Comparison of ENCODE assay signal across 10 cellular contexts in genomic region chr1:8371372-8371991, GRCh38. TPM values are rescaled to one million over a fixed set of nuclear protein-coding genes. Genes with fewer than 3 reads are reported as not detected.
DNase-seq lines count a peak whose midpoint lies in the region; ATAC-seq, FAIRE-seq and TF ChIP-seq lines count a peak whose summit lies in the region.
"Had no signal": no experiment of that assay in that cellular context is flagged by ENCODE, and none has a peak within 500 bp of the region (broad histone marks: within the 10 kb centered on the region; RNA-seq: fewer than 3 reads in every experiment).

No MANE protein-coding gene starts in this region.

- 76 to 79% methylated on average over 9 of the region's 9 CpGs for WGBS in esophagus, 2 donors

- no peak for FAIRE-seq in D721Med (lab: Jason Lieb, UNC)

- ATAC-seq in upper lobe of right lung (no peak), HG03097 (IDR thresholded peaks at IDR 0.05; ENCODE audit: low FRiP score, unreplicated experiment) (no peak), HG03469 (IDR thresholded peaks at IDR 0.05; ENCODE audit: unreplicated experiment) (no peak)

- peaks cover 20% of the 10 kb centered on the region for H3K79me2 ChIP-seq in neural cell (replicated peaks; ENCODE audit: insufficient read depth, low read length)

- peaks cover 0 to 2% of the 10 kb centered on the region in 2 donors for H3K36me3 ChIP-seq in esophagus (ENCODE audit: control insufficient read depth in 2 of 2, insufficient read depth in 2 of 2, low read length in 1 of 2)
- no peaks in the 10 kb centered on the region for H3K36me3 ChIP-seq in neural cell (ENCODE audit: insufficient read depth, low read length)
- peaks cover 11% of the 10 kb centered on the region for H3K36me3 ChIP-seq in upper lobe of right lung

- peaks cover 65% of the 10 kb centered on the region for H3K36me3 Mint-ChIP-seq in activated T-cell treated with anti-CD3 and anti-CD28 coated beads, Interleukin-2, amount 50 U/mL, for 24 hours (ENCODE audit: low read depth)

- peak overlapping the region; percentile 50 for H3K27ac Mint-ChIP-seq in activated T-cell treated with anti-CD3 and anti-CD28 coated beads, Interleukin-2, amount 50 U/mL, for 24 hours

- intact Hi-C loops in upper lobe of right lung (cut with DNase I) = no loop called here

- H3F3A ChIP-seq in neural cell (ENCODE audit: insufficient read depth, low read length, poor library complexity, severe bottlenecking) = no peaks in the 10 kb centered on the region

- no peak overlapping the region for H3K4me2 ChIP-seq in neural cell (ENCODE audit: low read length)

- peaks cover 67% of the 10 kb centered on the region for H3K4me1 Mint-ChIP-seq in activated T-cell treated with anti-CD3 and anti-CD28 coated beads, Interleukin-2, amount 50 U/mL, for 24 hours (ENCODE audit: low read depth)

- H4K20me1 ChIP-seq in neural cell (ENCODE audit: insufficient read depth) = no peaks in the 10 kb centered on the region

- TF ChIP-seq CTCF in neural cell (IDR thresholded peaks at IDR 0.05; ENCODE audit: poor library complexity, severe bottlenecking) (no peak), upper lobe of right lung (IDR thresholded peaks at IDR 0.05) (no peak), D721Med (IDR thresholded peaks at IDR 0.05; ENCODE audit: insufficient read depth, missing control alignments) (no peak)

- H3K4me1 ChIP-seq in esophagus (ENCODE audit: control insufficient read depth in 2 of 2, insufficient read depth in 2 of 2, low read length in 1 of 2) (peaks cover 4 to 8% of the 10 kb centered on the region in 2 donors), upper lobe of right lung (peaks cover 62% of the 10 kb centered on the region)

- no peak overlapping the region for H3K4me3 Mint-ChIP-seq in activated T-cell treated with anti-CD3 and anti-CD28 coated beads, Interleukin-2, amount 50 U/mL, for 24 hours

- no peak overlapping the region for H2AFZ ChIP-seq in neural cell (ENCODE audit: low read depth, low read length)

- H3K9me2 ChIP-seq in neural cell (ENCODE audit: insufficient read depth, low read length) = no peaks in the 10 kb centered on the region

- peak overlapping the region; percentile 30 to 80 for H3K27ac ChIP-seq in esophagus (ENCODE audit: low read depth in 2 of 2, low read length in 1 of 2)
- peak overlapping the region; percentile 71 for H3K27ac ChIP-seq in neural cell (ENCODE audit: low read length)
- peak overlapping the region; percentile 27 for H3K27ac ChIP-seq in upper lobe of right lung

- H3K27me3 Mint-ChIP-seq in activated T-cell treated with anti-CD3 and anti-CD28 coated beads, Interleukin-2, amount 50 U/mL, for 24 hours = no peaks in the 10 kb centered on the region

- H3K9ac ChIP-seq in neural cell (ENCODE audit: low read length) = peak overlapping the region; percentile 52

- no peaks in the 10 kb centered on the region for H3K27me3 ChIP-seq in esophagus (ENCODE audit: control insufficient read depth in 1 of 2, insufficient read depth in 2 of 2, low read length in 2 of 2)
- H3K27me3 ChIP-seq in neural cell (ENCODE audit: insufficient read depth, low read depth, low read length) = no peaks in the 10 kb centered on the region
- no peaks in the 10 kb centered on the region for H3K27me3 ChIP-seq in upper lobe of right lung

- no peaks in the 10 kb centered on the region for H3K9me3 Mint-ChIP-seq in activated T-cell treated with anti-CD3 and anti-CD28 coated beads, Interleukin-2, amount 50 U/mL, for 24 hours

- no peak overlapping the region for H3K4me3 ChIP-seq in esophagus (ENCODE audit: low read depth in 1 of 2, low read length in 2 of 2)
- H3K4me3 ChIP-seq in neural cell (ENCODE audit: low read length) = peak overlapping the region; percentile 51
- H3K4me3 ChIP-seq in upper lobe of right lung = no peak overlapping the region

- no peak for TF ChIP-seq RAD21 in neural cell (conservative IDR thresholded peaks at IDR 0.05)

- H3K9me3 ChIP-seq in esophagus (ENCODE audit: control insufficient read depth in 2 of 2, insufficient read depth in 1 of 2, low read depth in 1 of 2, low read length in 1 of 2) (no peaks in the 10 kb centered on the region), neural cell (ENCODE audit: low read length) (no peaks in the 10 kb centered on the region), upper lobe of right lung (no peaks in the 10 kb centered on the region)

- DNase-seq in activated T-cell treated with anti-CD3 and anti-CD28 coated beads, Interleukin-2, amount 50 U/mL, for 24 hours = peak; percentile 26
- DNase-seq in activated T-cell treated with anti-CD3 and anti-CD28 coated beads, Interleukin-2, amount 50 U/mL, for 1 hour = no peak
- peak; percentile 45 for DNase-seq in upper lobe of right lung
- DNase-seq in D721Med (ENCODE audit: insufficient read length, low spot score) = no peak
- DNase-seq: NCI-H1048, WERI-Rb-1 had no signal

- no peak for TF ChIP-seq EP300 in neural cell (conservative IDR thresholded peaks at IDR 0.05; ENCODE audit: poor library complexity, severe bottlenecking)

TF ChIP-seq in neural cell, 6 proteins besides CTCF, POLR2A, EP300 and RAD21:
- TF ChIP-seq MXI1 (conservative IDR thresholded peaks at IDR 0.05; ENCODE audit: poor library complexity, severe bottlenecking) (no peak), POLR2AphosphoS5 (IDR thresholded peaks at IDR 0.05) (no peak), REST (IDR thresholded peaks at IDR 0.05; ENCODE audit: borderline replicate concordance) (no peak), SMC3 (conservative IDR thresholded peaks at IDR 0.05; ENCODE audit: poor library complexity) (no peak), TAF1 (IDR thresholded peaks at IDR 0.05; ENCODE audit: low read depth) (no peak), EZH2 (IDR thresholded peaks at IDR 0.05; ENCODE audit: borderline replicate concordance, insufficient read depth, low read length, poor library complexity, severe bottlenecking) (no peak)

RNA-seq across cellular contexts. Expression of gene SLC45A1, which starts 53.6 kb away (rescaled TPM):
- polyA plus RNA-seq in esophagus = 1 to 10 TPM in 1 of 2 donors, under 1 TPM in 1; 0.61 to 1.1 TPM
- 7.1 and 13.7 TPM in 2 replicates for polyA plus RNA-seq in neural cell
- polyA minus RNA-seq in neural cell = 9.7 and 10.2 TPM in 2 replicates
- total RNA-seq in upper lobe of right lung = 1.9 TPM

Comparison
In these comparisons a context has a peak if more than half of its experiments do, and no peak if none do; other contexts are left out.
1. DNase-seq: peak in activated T-cell treated with anti-CD3 and anti-CD28 coated beads, Interleukin-2, amount 50 U/mL, for 24 hours (single experiment) and upper lobe of right lung (single experiment); none in activated T-cell treated with anti-CD3 and anti-CD28 coated beads, Interleukin-2, amount 50 U/mL, for 1 hour (single experiment) and D721Med (single experiment).
2. Peak in every context shown above with its lines, with median percentiles within 50 percentile points of each other: H3K27ac ChIP-seq.